5 cellular contexts compared by ENCODE assay signal in the genomic region with DNA sequence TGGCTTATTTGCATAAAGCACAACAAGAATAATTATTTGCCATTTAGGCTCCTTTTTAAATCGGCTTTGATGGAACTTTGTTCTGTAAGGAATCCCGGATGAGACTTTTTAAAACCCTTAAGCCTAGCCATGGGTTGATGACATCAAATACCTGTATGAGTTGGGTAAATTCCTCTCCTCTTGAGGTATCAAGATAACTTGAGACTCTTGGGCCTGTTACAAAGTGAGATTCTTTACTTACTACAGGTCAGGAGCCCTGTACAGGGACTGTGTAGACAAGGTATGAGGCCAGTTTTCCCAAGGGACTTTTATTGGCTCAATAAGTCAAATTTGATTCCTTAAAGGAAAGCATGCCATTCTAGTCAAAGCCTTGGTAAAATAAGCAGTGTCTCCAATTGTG.
"Had no signal": no experiment of that assay in that cellular context is flagged by ENCODE, and none has a peak within 500 bp of the region (broad histone marks: within the 10 kb centered on the region; RNA-seq: fewer than 3 reads in every experiment).

No MANE protein-coding gene starts in this region.

- H3K4me3 ChIP-seq: K562 had no signal

- DNase-seq: IMR-90, KBM-7 had no signal

- ATAC-seq: HepG2, K562 had no signal

- H3K27ac ChIP-seq: HL-60 had no signal
